9 cellular contexts compared by ENCODE assay signal in genomic region chr3:169133178-169134161, GRCh38.
DNase-seq lines count a peak whose midpoint lies in the region; ATAC-seq and TF ChIP-seq lines count a peak whose summit lies in the region.
"Had no signal": no experiment of that assay in that cellular context is flagged by ENCODE, and none has a peak within 500 bp of the region (broad histone marks: within the 10 kb centered on the region; RNA-seq: fewer than 3 reads in every experiment).

No MANE protein-coding gene starts in this region.

- no peak for TF ChIP-seq POLR2A in ovary (IDR thresholded peaks at IDR 0.05)

- no peak overlapping the region for H4K5ac ChIP-seq in mesendoderm (ENCODE audit: low read length)

- H3K4ac ChIP-seq in mesendoderm (ENCODE audit: low read depth, low read length): no peak overlapping the region

- no peak overlapping the region for H3K18ac ChIP-seq in mesendoderm (ENCODE audit: low read length)

- no peak overlapping the region for H3K9ac ChIP-seq in mesendoderm (ENCODE audit: low read length)

- H3K79me2 ChIP-seq in mesendoderm (ENCODE audit: control insufficient read depth, insufficient read depth, low read length): no peaks in the 10 kb centered on the region

- TF ChIP-seq EP300 in ovary (IDR thresholded peaks at IDR 0.05): no peak

- no peak overlapping the region for H3K4me3 ChIP-seq in brain microvascular endothelial cell (ENCODE audit: low read depth, low read length)
- no peak overlapping the region for H3K4me3 ChIP-seq in mesendoderm (ENCODE audit: low read length)
- H3K4me3 ChIP-seq in ovary: no peak overlapping the region

- H3K4me2 ChIP-seq in mesendoderm (ENCODE audit: low read length): no peak overlapping the region

- H2BK120ac ChIP-seq in mesendoderm (ENCODE audit: low read depth, low read length): no peak overlapping the region

- in situ Hi-C loops in Caki2 (cut with HindIII; ENCODE audit: low pct_unique_long_range_greater_than_20kb, low sequenced_read_pairs) (no loop called here), brain microvascular endothelial cell (cut with HindIII; ENCODE audit: low pct_ligation_motif_present, low sequenced_read_pairs) (no loop called here)

- intact Hi-C loops in ovary (cut with DNase I): no loop called here

- no peak overlapping the region for H2BK5ac ChIP-seq in mesendoderm (ENCODE audit: low read length)

- H3K27ac ChIP-seq in brain microvascular endothelial cell: no peak overlapping the region
- H3K27ac ChIP-seq in mesendoderm (ENCODE audit: low read depth, low read length): no peak overlapping the region
- no peak overlapping the region for H3K27ac ChIP-seq in ovary

- H3K4me1 ChIP-seq in mesendoderm (ENCODE audit: control insufficient read depth, low read depth, low read length) (no peaks in the 10 kb centered on the region), ovary (ENCODE audit: insufficient read depth) (no peaks in the 10 kb centered on the region)

- no CpG with 5 or more reads among the region's 5 CpGs for WGBS in mesendoderm (ENCODE audit: extremely low coverage, insufficient coverage, low lambda C conversion rate)
- 43 to 46% (median 44%) methylated on average over 5 of the region's 5 CpGs for WGBS in ovary, 3 donors

- TF ChIP-seq CTCF in brain microvascular endothelial cell (IDR thresholded peaks at IDR 0.05; ENCODE audit: low read depth, low read length, missing control alignments) (peak; percentile 32), ovary (IDR thresholded peaks at IDR 0.05) (no peak)

- H4K8ac ChIP-seq in mesendoderm (ENCODE audit: low read depth, low read length): no peak overlapping the region

- no peak for ATAC-seq in HG03565 (IDR thresholded peaks at IDR 0.05; ENCODE audit: unreplicated experiment)

- H3K23ac ChIP-seq in mesendoderm (ENCODE audit: low read length): no peak overlapping the region

- H3K9me3 ChIP-seq in ovary: no peaks in the 10 kb centered on the region

- H3K36me3 ChIP-seq in brain microvascular endothelial cell (replicated peaks) (peaks cover 4% of the 10 kb centered on the region), mesendoderm (ENCODE audit: control insufficient read depth, insufficient read depth, low read length) (no peaks in the 10 kb centered on the region), ovary (no peaks in the 10 kb centered on the region)

- H3K79me1 ChIP-seq in mesendoderm (ENCODE audit: low read length): no peaks in the 10 kb centered on the region

- DNase-seq in Caki2 (ENCODE audit: low read depth): peak; percentile 21
- peak; percentile 47 to 49 for DNase-seq in Kasumi-1 (lab: John Stamatoyannopoulos, UW)
- no peak for DNase-seq in brain microvascular endothelial cell
- peak; percentile 34 for DNase-seq in myocyte (ENCODE audit: low read depth)
- no peak for DNase-seq in mesendoderm
- DNase-seq in NK-92 treated with Interleukin-12 subunit alpha and Interleukin-12 subunit beta, amount 100 ng/mL, for 24 hours (lab: John Stamatoyannopoulos, UW): no peak
- no peak for DNase-seq in ovary
- DNase-seq: T-helper 2 cell had no signal

- no peaks in the 10 kb centered on the region for H3K27me3 ChIP-seq in brain microvascular endothelial cell (replicated peaks)
- no peaks in the 10 kb centered on the region for H3K27me3 ChIP-seq in mesendoderm (ENCODE audit: insufficient read depth, low read length, poor library complexity)
- H3K27me3 ChIP-seq in ovary: no peaks in the 10 kb centered on the region

- no peak overlapping the region for H2AK5ac ChIP-seq in mesendoderm (ENCODE audit: low read length)

- no peak overlapping the region for H2BK15ac ChIP-seq in mesendoderm (replicated peaks; ENCODE audit: low read depth)

- H3K56ac ChIP-seq in mesendoderm (ENCODE audit: low read length): no peak overlapping the region

Comparison
In these comparisons a context has a peak if more than half of its experiments do, and no peak if none do; other contexts are left out.
1. DNase-seq: peak in Caki2 (single experiment), Kasumi-1 (2 of 2) and myocyte (single experiment); none in brain microvascular endothelial cell (single experiment), mesendoderm (single experiment), NK-92 treated with Interleukin-12 subunit alpha and Interleukin-12 subunit beta, amount 100 ng/mL, for 24 hours (single experiment) and ovary (0 of 5).